In genomic region chr1:50471967-50472366, GRCh38 we compare ENCODE assay signal across 26 cellular contexts. TPM values are rescaled to one million over a fixed set of nuclear protein-coding genes. Genes with fewer than 3 reads are reported as not detected.
DNase-seq lines count a peak whose midpoint lies in the region; ATAC-seq and TF ChIP-seq lines count a peak whose summit lies in the region.
"Had no signal": no experiment of that assay in that cellular context is flagged by ENCODE, and none has a peak within 500 bp of the region (broad histone marks: within the 10 kb centered on the region; RNA-seq: fewer than 3 reads in every experiment).

No MANE protein-coding gene starts in this region.

- H3K27me3 Mint-ChIP-seq in WTC11 (ENCODE audit: low read depth) (no peaks in the 10 kb centered on the region), HFFc6 (ENCODE audit: insufficient read depth) (no peaks in the 10 kb centered on the region)
- no peaks in the 10 kb centered on the region for H3K27me3 Mint-ChIP-seq in CD8-positive, alpha-beta memory T cell

- H3K27ac ChIP-seq in iPS DF 6.9 (ENCODE audit: low read length): no peak overlapping the region
- no peak overlapping the region for H3K27ac ChIP-seq in CD8-positive, alpha-beta memory T cell (ENCODE audit: low read depth, low read length)
- H3K27ac ChIP-seq: GM23248 had no signal

- 100% methylated on average over 1 of the region's 3 CpGs for WGBS in iPS DF 6.9 (ENCODE audit: insufficient coverage, insufficient read length)

- DNase-seq in CMK (ENCODE audit: low read depth) (peak; percentile 25), OCI-M1 (lab: John Stamatoyannopoulos, UW) (peak; percentile 23), WTC11 (ENCODE audit: low spot score) (no peak), iPS DF 6.9 (ENCODE audit: low read depth, low spot score) (peak; percentile 2), 8988T (no peak), HFFc6 (no peak)
- no peak for DNase-seq in activated CD4-positive, alpha-beta T cell treated with anti-CD3 and anti-CD28 coated beads, Interleukin-2, amount 50 U/mL, for 4 hours
- no peak for DNase-seq in CD8-positive, alpha-beta memory T cell
- DNase-seq: GM23248; HCEC 1CT; MV-4-11; NCI-H1105; NCI-H1436 treated with DMSO at 0.1 percent for 48 hours; NCI-H187 treated with DMSO at 0.1 percent for 48 hours; NCI-H2171 treated with DMSO at 0.1 percent for 48 hours; NCI-H345; NCI-H510A treated with DMSO at 0.1 percent for 48 hours; NK-92 treated with Interleukin-12 subunit alpha and Interleukin-12 subunit beta, amount 100 ng/mL, for 24 hours; RPMI8226; SHP77 had no signal

- CTCF ChIA-PET in WTC11 (lab: Charles Lee): interaction anchor here (0.6 to 1.4 kb wide), 4 partner anchors 41 to 132 kb away, joined by 3 to 4 read pairs (median 3); no protein-coding TSS in a partner anchor
- CTCF ChIA-PET in CD8-positive, alpha-beta memory T cell (lab: Charles Lee): no interaction called here

- H3K27ac Mint-ChIP-seq in WTC11: no peak overlapping the region
- H3K27ac Mint-ChIP-seq in CD8-positive, alpha-beta memory T cell: no peak overlapping the region
- H3K27ac Mint-ChIP-seq in HFFc6: no peak overlapping the region

- POLR2A ChIA-PET in WTC11 (lab: Charles Lee): no interaction called here
- POLR2A ChIA-PET in CD8-positive, alpha-beta memory T cell (lab: Charles Lee): no interaction called here

- no peak overlapping the region for H3K4me3 ChIP-seq in iPS DF 6.9 (ENCODE audit: low read length)
- no peak overlapping the region for H3K4me3 ChIP-seq in CD8-positive, alpha-beta memory T cell (ENCODE audit: low read length)
- H3K4me3 ChIP-seq: GM23248 had no signal

- H3K27me3 ChIP-seq in iPS DF 6.9 (ENCODE audit: control insufficient read depth, insufficient read depth, low read length): no peaks in the 10 kb centered on the region
- H3K27me3 ChIP-seq in CD8-positive, alpha-beta memory T cell (ENCODE audit: insufficient read depth, low read length, poor library complexity, severe bottlenecking): no peaks in the 10 kb centered on the region

- H3K9me3 Mint-ChIP-seq in WTC11 (no peaks in the 10 kb centered on the region), HFFc6 (no peaks in the 10 kb centered on the region)
- no peaks in the 10 kb centered on the region for H3K9me3 Mint-ChIP-seq in CD8-positive, alpha-beta memory T cell

- H3K36me3 Mint-ChIP-seq in WTC11 (no peaks in the 10 kb centered on the region), HFFc6 (ENCODE audit: low read depth) (no peaks in the 10 kb centered on the region)
- H3K36me3 Mint-ChIP-seq in CD8-positive, alpha-beta memory T cell: peaks cover 25 to 53% (median 26%) of the 10 kb centered on the region in 3 donors

- ATAC-seq in WTC11: peak; percentile 82
- ATAC-seq: HepG2 had no signal

- no peak for TF ChIP-seq CTCF in WTC11 (IDR thresholded peaks at IDR 0.05)
- no peak for TF ChIP-seq CTCF in HFFc6 (IDR thresholded peaks at IDR 0.05)

- peaks cover 30% of the 10 kb centered on the region for H3K4me1 Mint-ChIP-seq in WTC11
- H3K4me1 Mint-ChIP-seq in CD8-positive, alpha-beta memory T cell: no peaks in the 10 kb centered on the region
- peaks cover 10% of the 10 kb centered on the region for H3K4me1 Mint-ChIP-seq in HFFc6 (ENCODE audit: low read depth)

- H3K36me3 ChIP-seq in iPS DF 6.9 (ENCODE audit: control insufficient read depth, insufficient read depth, low read length): no peaks in the 10 kb centered on the region
- peaks cover 3% of the 10 kb centered on the region for H3K36me3 ChIP-seq in CD8-positive, alpha-beta memory T cell (ENCODE audit: insufficient read depth, low read length)

- no peaks in the 10 kb centered on the region for H3K4me1 ChIP-seq in iPS DF 6.9 (ENCODE audit: control insufficient read depth, insufficient read depth, low read length)
- no peaks in the 10 kb centered on the region for H3K4me1 ChIP-seq in CD8-positive, alpha-beta memory T cell (ENCODE audit: insufficient read depth, low read length)

- H3K9me3 ChIP-seq in iPS DF 6.9 (ENCODE audit: control insufficient read depth, insufficient read depth, low read length): no peaks in the 10 kb centered on the region
- no peaks in the 10 kb centered on the region for H3K9me3 ChIP-seq in CD8-positive, alpha-beta memory T cell (ENCODE audit: low read length)

- no peak overlapping the region for H3K4me3 Mint-ChIP-seq in WTC11
- H3K4me3 Mint-ChIP-seq in CD8-positive, alpha-beta memory T cell: no peak overlapping the region
- no peak overlapping the region for H3K4me3 Mint-ChIP-seq in HFFc6

TF ChIP-seq in WTC11, 78 proteins besides CTCF, POLR2A, EP300 and RAD21:
- no peak for TF ChIP-seq MLX (CRISPR knock-in tag; IDR thresholded peaks at IDR 0.05)
- no peak for TF ChIP-seq GRHL2 (CRISPR knock-in tag; IDR thresholded peaks at IDR 0.05; ENCODE audit: insufficient replicate concordance, severe bottlenecking)
- no peak for TF ChIP-seq GTF2I (CRISPR knock-in tag; conservative IDR thresholded peaks at IDR 0.05)
- no peak for TF ChIP-seq ZMAT4 (CRISPR knock-in tag; IDR thresholded peaks at IDR 0.05)
- no peak for TF ChIP-seq CDX4 (CRISPR knock-in tag; IDR thresholded peaks at IDR 0.05; ENCODE audit: borderline replicate concordance)
- TF ChIP-seq USF2 (CRISPR knock-in tag; IDR thresholded peaks at IDR 0.05): no peak
- no peak for TF ChIP-seq SMAD3 (CRISPR knock-in tag; IDR thresholded peaks at IDR 0.05; ENCODE audit: borderline replicate concordance)
- no peak for TF ChIP-seq ELF4 (CRISPR knock-in tag; IDR thresholded peaks at IDR 0.05; ENCODE audit: low read depth)
TF ChIP-seq in WTC11: peak in this region for 0.

RNA-seq across cellular contexts. Expression of gene DMRTA2, which starts 48.7 kb away (rescaled TPM):
- total RNA-seq in WTC11 (2021): not detected in 3 replicates
- total RNA-seq in CD8-positive, alpha-beta memory T cell: not detected
- not detected for polyA plus RNA-seq in CD8-positive, alpha-beta memory T cell
- under 1 TPM in 2 of 6 experiments, not detected in 4; 0.05 to 0.08 TPM for total RNA-seq in HFFc6 (2021; fragmentation: NEBNext Ultra II Directional; extraction: Animal tissue kit (Norgen Biotek cat#: 25700))
- total RNA-seq: G401, GM23248, HepG2, HT1080, LHCN-M2, MCF 10A had no signal
- polyA plus RNA-seq: BJ, GM23248, HepG2 had no signal

Comparison
In these comparisons a context has a peak if more than half of its experiments do, and no peak if none do; other contexts are left out.
1. DNase-seq: peak in CMK (single experiment), OCI-M1 (single experiment) and iPS DF 6.9 (single experiment); none in WTC11 (single experiment), 8988T (single experiment), activated CD4-positive, alpha-beta T cell treated with anti-CD3 and anti-CD28 coated beads, Interleukin-2, amount 50 U/mL, for 4 hours (0 of 2), CD8-positive, alpha-beta memory T cell (0 of 5) and HFFc6 (single experiment).